In the genomic region with DNA sequence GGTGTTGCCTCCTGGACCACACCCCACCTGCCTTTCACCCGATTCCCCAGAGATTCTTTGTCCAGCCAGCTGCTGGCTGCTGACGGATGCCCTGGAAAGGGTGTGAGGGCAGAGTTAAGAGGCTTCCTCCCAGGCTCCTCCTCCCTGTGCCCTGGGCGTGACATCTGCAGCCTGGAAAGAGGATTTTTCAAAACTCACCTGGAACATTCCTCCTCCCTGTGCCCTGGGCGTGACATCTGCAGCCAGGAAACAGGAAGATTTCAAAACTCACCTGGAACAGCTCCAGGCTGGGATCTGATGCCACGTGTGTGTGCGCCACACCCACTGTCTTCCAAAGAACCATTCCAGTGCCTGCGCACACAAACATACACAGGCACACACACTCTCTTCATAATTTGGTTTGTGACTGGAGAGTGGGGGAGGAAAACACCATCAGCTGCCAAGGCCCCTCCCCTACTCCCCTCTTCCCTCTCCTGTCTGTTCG, we compare ENCODE assay signal across 10 cellular contexts. TPM values are rescaled to one million over a fixed set of nuclear protein-coding genes. Genes with fewer than 3 reads are reported as not detected.
DNase-seq lines count a peak whose midpoint lies in the region; ATAC-seq and TF ChIP-seq lines count a peak whose summit lies in the region.
"Had no signal": no experiment of that assay in that cellular context is flagged by ENCODE, and none has a peak within 500 bp of the region (broad histone marks: within the 10 kb centered on the region; RNA-seq: fewer than 3 reads in every experiment).

No MANE protein-coding gene starts in this region.

- H4K8ac ChIP-seq in mesendoderm (ENCODE audit: low read depth, low read length) = no peak overlapping the region

- in situ Hi-C loops in T47D (cut with HindIII; ENCODE audit: low pct_unique_long_range_greater_than_20kb, low sequenced_read_pairs) = no loop called here

- H3K36me3 Mint-ChIP-seq in activated T-helper 2 cell treated with anti-CD3 and anti-CD28 coated beads, Interferon-gamma antibody, Interleukin-2, Interleukin-4, amounts not matched to agents 10 μg/mL and 5 μg/mL and 100 μg/mL, durations not matched to agents 14 hours and 24 hours and 36 hours (ENCODE audit: low read depth) = no peaks in the 10 kb centered on the region

- H3K23ac ChIP-seq in mesendoderm (ENCODE audit: low read length) = no peak overlapping the region

- no peak overlapping the region for H2BK5ac ChIP-seq in mesendoderm (ENCODE audit: low read length)

- WGBS in heart right ventricle, 2 donors = 47 to 54% methylated on average over 8 of the region's 8 CpGs
- WGBS in mesendoderm (ENCODE audit: extremely low coverage, insufficient coverage, low lambda C conversion rate) = no CpG with 5 or more reads among the region's 8 CpGs

- DNase-seq in right atrium auricular region (ENCODE audit: low spot score) (no peak), heart right ventricle (no peak), T47D (ENCODE audit: low read depth in 1 of 2, low spot score in 1 of 2) (peak; percentile 59 to 95), mesendoderm (no peak), vagina (ENCODE audit: extremely low spot score in 2 of 2) (peak in 1 of 2 donors; percentile 98), HK-2 (ENCODE audit: unreplicated experiment) (no peak), D341Med (ENCODE audit: low spot score) (no peak)
- DNase-seq in activated T-helper 2 cell treated with anti-CD3 and anti-CD28 coated beads, Interferon-gamma antibody, Interleukin-2, Interleukin-4, amounts not matched to agents 10 μg/mL and 5 μg/mL and 100 μg/mL, durations not matched to agents 14 hours and 24 hours and 36 hours (ENCODE audit: low spot score) = no peak
- DNase-seq: CD4-positive, alpha-beta memory T cell; NCI-H1092 treated with DMSO at 0.1 percent for 48 hours had no signal

- peaks cover 4% of the 10 kb centered on the region for H3K27me3 Mint-ChIP-seq in activated T-helper 2 cell treated with anti-CD3 and anti-CD28 coated beads, Interferon-gamma antibody, Interleukin-2, Interleukin-4, amounts not matched to agents 10 μg/mL and 5 μg/mL and 100 μg/mL, durations not matched to agents 14 hours and 24 hours and 36 hours (ENCODE audit: low read depth)

- no peak overlapping the region for H3K4ac ChIP-seq in mesendoderm (ENCODE audit: low read depth, low read length)

- H2AK5ac ChIP-seq in mesendoderm (ENCODE audit: low read length) = no peak overlapping the region

- H3K4me1 Mint-ChIP-seq in activated T-helper 2 cell treated with anti-CD3 and anti-CD28 coated beads, Interferon-gamma antibody, Interleukin-2, Interleukin-4, amounts not matched to agents 10 μg/mL and 5 μg/mL and 100 μg/mL, durations not matched to agents 14 hours and 24 hours and 36 hours (ENCODE audit: low read depth) = peaks cover 7% of the 10 kb centered on the region

- intact Hi-C loops in heart right ventricle (cut with DNase I) = no loop called here
- intact Hi-C loops in vagina (cut with DNase I) = no loop called here
- intact Hi-C loops in activated T-helper 2 cell treated with anti-CD3 and anti-CD28 coated beads, Interferon-gamma antibody, Interleukin-2, Interleukin-4, amounts not matched to agents 10 μg/mL and 5 μg/mL and 100 μg/mL, durations not matched to agents 14 hours and 24 hours and 36 hours (cut with micrococcal nuclease) = no loop called here

- ATAC-seq in heart right ventricle = no peak

- H2BK15ac ChIP-seq in mesendoderm (replicated peaks; ENCODE audit: low read depth) = no peak overlapping the region

- H3K18ac ChIP-seq in mesendoderm (ENCODE audit: low read length) = no peak overlapping the region

- H3K36me3 ChIP-seq in right atrium auricular region (peaks cover 6% of the 10 kb centered on the region), heart right ventricle (peaks cover 0 to 18% (median 0%) of the 10 kb centered on the region in 9 donors), mesendoderm (ENCODE audit: control insufficient read depth, insufficient read depth, low read length) (no peaks in the 10 kb centered on the region), vagina (peaks cover 0 to 10% of the 10 kb centered on the region in 2 donors)

- TF ChIP-seq POLR2A in vagina (IDR thresholded peaks at IDR 0.05) = peak in 1 of 2 donors; percentile 8

- no peak overlapping the region for H3K27ac Mint-ChIP-seq in activated T-helper 2 cell treated with anti-CD3 and anti-CD28 coated beads, Interferon-gamma antibody, Interleukin-2, Interleukin-4, amounts not matched to agents 10 μg/mL and 5 μg/mL and 100 μg/mL, durations not matched to agents 14 hours and 24 hours and 36 hours
- H3K27ac Mint-ChIP-seq: CD4-positive, alpha-beta memory T cell had no signal

- no peaks in the 10 kb centered on the region for H3K9me3 Mint-ChIP-seq in activated T-helper 2 cell treated with anti-CD3 and anti-CD28 coated beads, Interferon-gamma antibody, Interleukin-2, Interleukin-4, amounts not matched to agents 10 μg/mL and 5 μg/mL and 100 μg/mL, durations not matched to agents 14 hours and 24 hours and 36 hours
- H3K9me3 Mint-ChIP-seq: CD4-positive, alpha-beta memory T cell had no signal

- H3K27ac ChIP-seq in right atrium auricular region (peak overlapping the region; percentile 47 to 48), heart right ventricle (peak overlapping the region in 4 of 10 donors; percentile 17 to 51 (median 33)), mesendoderm (ENCODE audit: low read depth, low read length) (no peak overlapping the region), vagina (peak overlapping the region; percentile 97)

- H3K56ac ChIP-seq in mesendoderm (ENCODE audit: low read length) = peak overlapping the region; percentile 42

- H4K5ac ChIP-seq in mesendoderm (ENCODE audit: low read length) = no peak overlapping the region

- H3K4me2 ChIP-seq in mesendoderm (ENCODE audit: low read length) = no peak overlapping the region

- H3K4me3 Mint-ChIP-seq in activated T-helper 2 cell treated with anti-CD3 and anti-CD28 coated beads, Interferon-gamma antibody, Interleukin-2, Interleukin-4, amounts not matched to agents 10 μg/mL and 5 μg/mL and 100 μg/mL, durations not matched to agents 14 hours and 24 hours and 36 hours (ENCODE audit: low read depth) = no peak overlapping the region
- H3K4me3 Mint-ChIP-seq: CD4-positive, alpha-beta memory T cell had no signal

- no peaks in the 10 kb centered on the region for H3K9me3 ChIP-seq in right atrium auricular region
- H3K9me3 ChIP-seq in heart right ventricle = no peaks in the 10 kb centered on the region
- no peaks in the 10 kb centered on the region for H3K9me3 ChIP-seq in vagina

- H3K4me3 ChIP-seq in right atrium auricular region (no peak overlapping the region), heart right ventricle (no peak overlapping the region), mesendoderm (ENCODE audit: low read length) (no peak overlapping the region), vagina (no peak overlapping the region)

- H3K79me1 ChIP-seq in mesendoderm (ENCODE audit: low read length) = peaks cover 7% of the 10 kb centered on the region

- H3K79me2 ChIP-seq in mesendoderm (ENCODE audit: control insufficient read depth, insufficient read depth, low read length) = peaks cover 8% of the 10 kb centered on the region

- H3K4me1 ChIP-seq in right atrium auricular region (peaks cover 3 to 50% of the 10 kb centered on the region in 2 donors), heart right ventricle (peaks cover 8 to 53% (median 35%) of the 10 kb centered on the region in 9 donors), mesendoderm (ENCODE audit: control insufficient read depth, low read depth, low read length) (peaks cover 13% of the 10 kb centered on the region), vagina (peaks cover 64% of the 10 kb centered on the region)

- H3K27me3 ChIP-seq in right atrium auricular region = no peaks in the 10 kb centered on the region
- H3K27me3 ChIP-seq in heart right ventricle = no peaks in the 10 kb centered on the region
- no peaks in the 10 kb centered on the region for H3K27me3 ChIP-seq in mesendoderm (ENCODE audit: insufficient read depth, low read length, poor library complexity)
- H3K27me3 ChIP-seq in vagina = no peaks in the 10 kb centered on the region

- no peak overlapping the region for H2BK120ac ChIP-seq in mesendoderm (ENCODE audit: low read depth, low read length)

- TF ChIP-seq CTCF in right atrium auricular region (IDR thresholded peaks at IDR 0.05) (no peak), heart right ventricle (IDR thresholded peaks at IDR 0.05) (no peak), vagina (IDR thresholded peaks at IDR 0.05) (no peak)

- no peak overlapping the region for H3K9ac ChIP-seq in mesendoderm (ENCODE audit: low read length)

RNA-seq across cellular contexts. Expression of gene MARVELD1, which starts 5.2 kb away (rescaled TPM):
- total RNA-seq in right atrium auricular region = 10 to 100 TPM in 1 of 2 donors, 1 to 10 TPM in 1; 8.5 to 26.5 TPM
- total RNA-seq in heart right ventricle = 10 to 100 TPM in 1 of 10 donors, 1 to 10 TPM in 9; 2.8 to 10.2 (median 5.8) TPM
- 10 to 100 TPM in 1 of 2 donors, 1 to 10 TPM in 1; 5.0 to 11.9 TPM for polyA plus RNA-seq in heart right ventricle
- polyA plus RNA-seq in mesendoderm (2013, experiment 1 of 2) = 23.5 TPM
- polyA plus RNA-seq in mesendoderm (2013, experiment 2 of 2) = 23.3 TPM
- 24.1 TPM for total RNA-seq in vagina
- total RNA-seq in activated T-helper 2 cell treated with anti-CD3 and anti-CD28 coated beads, Interferon-gamma antibody, Interleukin-2, Interleukin-4, amounts not matched to agents 10 μg/mL and 5 μg/mL and 100 μg/mL, durations not matched to agents 14 hours and 24 hours and 36 hours = 5.6 and 6.5 TPM in 2 replicates

RNA-seq across cellular contexts. Expression of gene ZFYVE27, which starts 18.2 kb away (rescaled TPM):
- total RNA-seq in right atrium auricular region = 10 to 100 TPM; 14.6 to 16.1 TPM
- 10 to 100 TPM in 8 of 10 donors, 1 to 10 TPM in 2; 7.5 to 16.0 (median 11.8) TPM for total RNA-seq in heart right ventricle
- 10 to 100 TPM; 10.2 to 17.6 TPM for polyA plus RNA-seq in heart right ventricle
- 9.5 TPM for polyA plus RNA-seq in mesendoderm (2013, experiment 1 of 2)
- 8.5 TPM for polyA plus RNA-seq in mesendoderm (2013, experiment 2 of 2)
- total RNA-seq in vagina = 28.0 TPM
- 35.0 and 40.2 TPM in 2 replicates for total RNA-seq in activated T-helper 2 cell treated with anti-CD3 and anti-CD28 coated beads, Interferon-gamma antibody, Interleukin-2, Interleukin-4, amounts not matched to agents 10 μg/mL and 5 μg/mL and 100 μg/mL, durations not matched to agents 14 hours and 24 hours and 36 hours

RNA-seq across cellular contexts. Expression of gene AVPI1, which starts 31.7 kb away (rescaled TPM):
- total RNA-seq in right atrium auricular region (10 to 100 TPM; 10.5 to 23.7 TPM), heart right ventricle (10 to 100 TPM in 3 of 10 donors, 1 to 10 TPM in 7; 6.5 to 12.9 (median 9.1) TPM), vagina (125 TPM)
- 10 to 100 TPM in 1 of 2 donors, 1 to 10 TPM in 1; 5.3 to 41.0 TPM for polyA plus RNA-seq in heart right ventricle
- polyA plus RNA-seq in mesendoderm (2013, experiment 1 of 2) = 3.3 TPM
- polyA plus RNA-seq in mesendoderm (2013, experiment 2 of 2) = 2.9 TPM
- total RNA-seq in activated T-helper 2 cell treated with anti-CD3 and anti-CD28 coated beads, Interferon-gamma antibody, Interleukin-2, Interleukin-4, amounts not matched to agents 10 μg/mL and 5 μg/mL and 100 μg/mL, durations not matched to agents 14 hours and 24 hours and 36 hours = 2.3 and 2.4 TPM in 2 replicates

RNA-seq across cellular contexts. Expression of gene SFRP5, which starts 53.1 kb away (rescaled TPM):
- 100 to 1,000 TPM; 140 to 260 TPM for total RNA-seq in right atrium auricular region
- total RNA-seq in heart right ventricle = 1 to 10 TPM in 4 of 10 donors, under 1 TPM in 4, not detected in 2; 0.19 to 4.3 (median 1.0) TPM
- 1 to 10 TPM in 1 of 2 donors, under 1 TPM in 1; 0.42 to 1.9 TPM for polyA plus RNA-seq in heart right ventricle
- 0.98 TPM for polyA plus RNA-seq in mesendoderm (2013, experiment 1 of 2)
- polyA plus RNA-seq in mesendoderm (2013, experiment 2 of 2) = 0.90 TPM
- total RNA-seq in vagina = 1.7 TPM
- not detected in 2 replicates for total RNA-seq in activated T-helper 2 cell treated with anti-CD3 and anti-CD28 coated beads, Interferon-gamma antibody, Interleukin-2, Interleukin-4, amounts not matched to agents 10 μg/mL and 5 μg/mL and 100 μg/mL, durations not matched to agents 14 hours and 24 hours and 36 hours
- total RNA-seq: CD4-positive, alpha-beta memory T cell had no signal
- polyA plus RNA-seq: CD4-positive, alpha-beta memory T cell had no signal

Comparison
In these comparisons a context has a peak if more than half of its experiments do, and no peak if none do; other contexts are left out.
1. DNase-seq: peak in T47D (2 of 2); none in right atrium auricular region (single experiment), heart right ventricle (0 of 2), mesendoderm (single experiment), HK-2 (single experiment), D341Med (single experiment) and activated T-helper 2 cell treated with anti-CD3 and anti-CD28 coated beads, Interferon-gamma antibody, Interleukin-2, Interleukin-4, amounts not matched to agents 10 μg/mL and 5 μg/mL and 100 μg/mL, durations not matched to agents 14 hours and 24 hours and 36 hours (single experiment).